ENCODE assay signal across 16 cellular contexts in the genomic region with DNA sequence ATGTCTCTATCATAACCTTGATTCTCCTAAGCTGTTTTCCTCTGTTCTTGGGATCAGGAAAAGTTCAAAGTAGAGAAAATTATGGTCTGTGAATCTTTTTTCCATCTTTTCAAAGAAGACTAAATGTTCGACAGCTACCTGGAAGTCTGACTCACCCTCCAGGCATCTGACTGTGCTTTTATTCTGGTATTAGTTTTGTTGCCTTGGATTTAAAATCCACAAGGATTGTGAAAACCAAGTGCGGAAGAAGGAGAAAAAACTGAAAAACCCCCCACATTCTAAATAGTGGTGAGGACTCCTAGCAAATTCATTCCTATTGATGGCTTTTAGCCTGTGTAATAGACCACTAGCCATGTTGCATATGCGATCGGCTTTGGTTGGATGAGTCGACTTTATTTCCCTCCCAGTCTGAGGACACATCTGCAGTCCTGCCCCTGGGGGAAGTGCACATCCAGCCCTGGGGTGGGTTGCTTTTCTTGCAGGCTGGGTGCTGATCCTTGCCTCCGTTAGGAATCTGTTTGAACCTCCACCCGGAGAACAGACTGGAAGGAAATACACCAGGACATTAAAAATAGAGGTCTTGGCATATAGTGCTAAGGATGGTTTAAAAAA. TPM values are rescaled to one million over a fixed set of nuclear protein-coding genes. Genes with fewer than 3 reads are reported as not detected.
DNase-seq lines count a peak whose midpoint lies in the region; ATAC-seq and TF ChIP-seq lines count a peak whose summit lies in the region.
"Had no signal": no experiment of that assay in that cellular context is flagged by ENCODE, and none has a peak within 500 bp of the region (broad histone marks: within the 10 kb centered on the region; RNA-seq: fewer than 3 reads in every experiment).

No MANE protein-coding gene starts in this region.

- no peaks in the 10 kb centered on the region for H3K4me1 ChIP-seq in lower lobe of right lung

- H3K27ac ChIP-seq in caudate nucleus (ENCODE audit: low read depth, low read length) (peak overlapping the region; percentile 85), lower lobe of right lung (peak overlapping the region; percentile 3)

- ATAC-seq in left ventricle myocardium superior: peak; percentile 6
- ATAC-seq in Right ventricle myocardium superior (ENCODE audit: poor library complexity): no peak
- ATAC-seq in lower lobe of right lung: no peak
- no peak for ATAC-seq in GM18517 (IDR thresholded peaks at IDR 0.05; ENCODE audit: unreplicated experiment)
- ATAC-seq in HG03095 (IDR thresholded peaks at IDR 0.05; ENCODE audit: unreplicated experiment): no peak
- ATAC-seq: activated naive CD4-positive, alpha-beta T cell treated with anti-CD3 and anti-CD28 coated beads, Interleukin-2, amount 50 U/mL, for 72 hours had no signal

- DNase-seq in left ventricle myocardium superior (no peak), Right ventricle myocardium superior (no peak), caudate nucleus (lab: John Stamatoyannopoulos, UW) (peak in 2 of 61 donors; percentile 54 to 61), lower lobe of right lung (peak; percentile 16), ureter (ENCODE audit: low spot score) (peak; percentile 34)
- no peak for DNase-seq in stimulated activated CD4-positive, alpha-beta T cell treated with anti-CD3 and anti-CD28 coated beads, Interleukin-4, amount 100 ng/mL, for 1 hour
- DNase-seq: activated CD4-positive, CD25-positive, alpha-beta regulatory T cell; Calu3; central memory CD4-positive, alpha-beta T cell; GF-D8; Karpas-422; NCI-H1417; SHP77 had no signal

- intact Hi-C loops in left ventricle myocardium superior (cut with micrococcal nuclease) (no loop called here), Right ventricle myocardium superior (cut with DNase I) (no loop called here), lower lobe of right lung (cut with DNase I) (no loop called here)

- no peak overlapping the region for H3K4me3 ChIP-seq in lower lobe of right lung

- no peaks in the 10 kb centered on the region for H3K9me3 ChIP-seq in lower lobe of right lung

- H3K27me3 ChIP-seq in lower lobe of right lung (ENCODE audit: low read depth): no peaks in the 10 kb centered on the region

- no peaks in the 10 kb centered on the region for H3K36me3 ChIP-seq in lower lobe of right lung

- TF ChIP-seq CTCF in lower lobe of right lung (IDR thresholded peaks at IDR 0.05): no peak

RNA-seq across cellular contexts. Expression of a gene that starts 16.9 kb away (rescaled TPM):
- 26.0 TPM for total RNA-seq in left ventricle myocardium superior
- 29.3 TPM for total RNA-seq in Right ventricle myocardium superior
- 24.6 TPM for total RNA-seq in lower lobe of right lung
- total RNA-seq in ureter: 39.7 TPM

Comparison
In these comparisons a context has a peak if more than half of its experiments do, and no peak if none do; other contexts are left out.
1. DNase-seq: peak in lower lobe of right lung (single experiment) and ureter (single experiment); none in left ventricle myocardium superior (single experiment), Right ventricle myocardium superior (single experiment) and stimulated activated CD4-positive, alpha-beta T cell treated with anti-CD3 and anti-CD28 coated beads, Interleukin-4, amount 100 ng/mL, for 1 hour (single experiment).